ENCODE assay signal across 8 cellular contexts in the genomic region with DNA sequence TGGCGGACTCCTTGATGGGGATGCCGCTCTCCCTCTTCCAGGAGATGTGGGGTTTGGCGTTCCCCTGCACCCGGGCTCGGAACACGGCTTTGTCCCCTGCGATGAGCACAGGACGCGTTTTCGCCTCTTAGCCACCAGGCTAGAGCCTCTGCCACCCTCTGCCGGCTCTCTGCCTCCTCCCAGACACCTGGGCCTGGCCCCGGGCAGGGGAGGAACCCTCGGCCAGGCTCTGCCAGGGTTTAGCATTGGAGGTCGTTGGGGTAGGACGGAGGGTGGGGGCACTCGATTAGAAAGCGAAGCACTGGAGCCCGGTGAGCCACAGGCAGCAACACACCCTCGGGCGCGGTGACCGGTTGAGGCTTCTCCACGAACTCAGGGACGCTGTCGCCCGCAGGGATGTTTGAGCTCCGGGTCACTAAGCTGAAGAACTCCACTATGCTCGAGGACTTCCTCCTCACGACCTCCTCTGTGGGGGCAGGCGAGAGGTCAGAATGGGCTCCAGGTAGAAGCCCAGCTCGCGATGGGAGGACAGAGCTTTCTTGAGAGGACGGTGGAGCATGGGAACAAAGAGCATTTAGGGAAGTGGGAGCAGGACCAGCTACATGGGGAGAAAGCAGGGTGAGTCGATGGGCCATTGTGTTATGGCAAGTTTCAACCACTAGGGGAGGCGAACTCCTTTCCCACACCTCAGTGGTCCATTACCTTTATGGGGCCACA. TPM values are rescaled to one million over a fixed set of nuclear protein-coding genes. Genes with fewer than 3 reads are reported as not detected.
A peak's percentile ranks its signal among the peaks of the same experiment; 100 is the strongest.
DNase-seq lines count a peak whose midpoint lies in the region; ATAC-seq and TF ChIP-seq lines count a peak whose summit lies in the region.

No MANE protein-coding gene starts in this region.

- H3K9me2 ChIP-seq in GM23338 (ENCODE audit: insufficient read depth) (no peaks in the 10 kb centered on the region), Loucy (replicated peaks; ENCODE audit: low read depth, low read length) (no peaks in the 10 kb centered on the region)

- no peaks in the 10 kb centered on the region for H3K9me3 ChIP-seq in Loucy (ENCODE audit: insufficient read depth, low read depth, low read length)
- H3K9me3 ChIP-seq in WERI-Rb-1 (ENCODE audit: severe bottlenecking), result no peaks in the 10 kb centered on the region
- H3K9me3 ChIP-seq in right lobe of liver, result no peaks in the 10 kb centered on the region

- WGBS in right lobe of liver (ENCODE audit: insufficient coverage, low coverage, low lambda C conversion rate, missing lambda C conversion rate), result 4% methylated on average over 19 of the region's 35 CpGs

- H4K20me1 ChIP-seq in GM23338 (replicated peaks; ENCODE audit: insufficient read depth) (no peaks in the 10 kb centered on the region; the same call in 1 of the 2 replicates), Loucy (ENCODE audit: insufficient read depth, low read length, poor library complexity, severe bottlenecking) (no peaks in the 10 kb centered on the region)

- peak overlapping the region; percentile 90 for H3K4me3 Mint-ChIP-seq in GM23338
- H3K4me3 Mint-ChIP-seq in chondrocyte (ENCODE audit: unreplicated experiment), result peak overlapping the region; percentile 89
- peak overlapping the region; percentile 93 for H3K4me3 Mint-ChIP-seq in stimulated activated memory B cell treated with anti-CD40 and anti-IgM and Interleukin-4, amounts not matched to agents 10 μg/mL and 1 μg/mL and 100 μg/mL, for 72 hours

- H3K79me2 ChIP-seq in GM23338 (replicated peaks; ENCODE audit: insufficient read depth), result no peaks in the 10 kb centered on the region
- no peaks in the 10 kb centered on the region for H3K79me2 ChIP-seq in Loucy (ENCODE audit: insufficient read depth, low read length)

- no peaks in the 10 kb centered on the region; the same call in 2 of the 3 replicates for H3K9me3 Mint-ChIP-seq in GM23338
- no peaks in the 10 kb centered on the region for H3K9me3 Mint-ChIP-seq in chondrocyte (ENCODE audit: low read depth)
- no peaks in the 10 kb centered on the region for H3K9me3 Mint-ChIP-seq in stimulated activated memory B cell treated with anti-CD40 and anti-IgM and Interleukin-4, amounts not matched to agents 10 μg/mL and 1 μg/mL and 100 μg/mL, for 72 hours

- H3K27ac ChIP-seq in GM23338 (ENCODE audit: low read depth), result no peak overlapping the region
- H3K27ac ChIP-seq in WERI-Rb-1, result peak overlapping the region; percentile 64
- H3K27ac ChIP-seq in right lobe of liver, result peak overlapping the region in 1 of 3 donors; percentile 4

- DNase-seq in NCI-H146 (lab: John Stamatoyannopoulos, UW), result peak; percentile 54
- DNase-seq in NCI-H146 treated with DMSO at 0.1 percent for 48 hours (lab: John Stamatoyannopoulos, UW; ENCODE audit: unreplicated experiment), result no peak
- DNase-seq in GM23338 (ENCODE audit: low spot score), result peak; percentile 86
- DNase-seq in WERI-Rb-1, result peak; percentile 51
- peak; percentile 87 for DNase-seq in chondrocyte (ENCODE audit: low spot score)
- peak in 1 of 3 donors; percentile 63 for DNase-seq in right lobe of liver

- H3K4me1 ChIP-seq in GM23338 (ENCODE audit: insufficient read depth) (peaks cover 11% of the 10 kb centered on the region), Loucy (ENCODE audit: insufficient read depth, low read length, poor library complexity, severe bottlenecking) (peaks cover 8% of the 10 kb centered on the region), right lobe of liver (peaks cover 0 to 8% (median 0%) of the 10 kb centered on the region in 4 donors)

- H3K36me3 ChIP-seq in GM23338 (ENCODE audit: insufficient read depth), result no peaks in the 10 kb centered on the region
- no peaks in the 10 kb centered on the region for H3K36me3 ChIP-seq in Loucy (ENCODE audit: insufficient read depth, low read length)
- H3K36me3 ChIP-seq in WERI-Rb-1, result no peaks in the 10 kb centered on the region
- no peaks in the 10 kb centered on the region for H3K36me3 ChIP-seq in right lobe of liver

- TF ChIP-seq CTCF in GM23338 (conservative IDR thresholded peaks at IDR 0.05; ENCODE audit: low read depth in 2 of 2) (peak; percentile 71 to 80), Loucy (conservative IDR thresholded peaks at IDR 0.05; ENCODE audit: low read length) (peak; percentile 79), WERI-Rb-1 (IDR thresholded peaks at IDR 0.05; ENCODE audit: low read depth, low read length) (peak; percentile 87), chondrocyte (IDR thresholded peaks at IDR 0.05) (peak; percentile 81), right lobe of liver (IDR thresholded peaks at IDR 0.05) (peak; percentile 55 to 68 (median 62))

- H3F3A ChIP-seq in GM23338 (replicated peaks; ENCODE audit: low read depth) (no peaks in the 10 kb centered on the region), Loucy (ENCODE audit: low read depth) (no peaks in the 10 kb centered on the region)

- H3K4me3 ChIP-seq in GM23338 (peak overlapping the region; percentile 94), Loucy (ENCODE audit: low read length, poor library complexity, severe bottlenecking) (peak overlapping the region; percentile 74), WERI-Rb-1 (ENCODE audit: low read depth, low read length) (peak overlapping the region; percentile 57), right lobe of liver (peak overlapping the region; percentile 19 to 54 (median 41))

- ATAC-seq in GM23338, result peak; percentile 74
- ATAC-seq in right lobe of liver, result peak; percentile 70 to 81 (median 80)
- ATAC-seq in stimulated activated memory B cell treated with anti-CD40 and anti-IgM and Interleukin-4, amounts not matched to agents 10 μg/mL and 1 μg/mL and 100 μg/mL, for 72 hours, result peak; percentile 78

- intact Hi-C loops in right lobe of liver (cut with DNase I), result no loop called here

- H3K27ac Mint-ChIP-seq in GM23338 (0 out of 2 replicates have a peak overlapping the region, but pooled peaks have one; percentile 48), chondrocyte (ENCODE audit: unreplicated experiment) (peak overlapping the region; percentile 92)
- no peak overlapping the region for H3K27ac Mint-ChIP-seq in stimulated activated memory B cell treated with anti-CD40 and anti-IgM and Interleukin-4, amounts not matched to agents 10 μg/mL and 1 μg/mL and 100 μg/mL, for 72 hours

- H2AFZ ChIP-seq in GM23338 (peak overlapping the region; percentile 97), Loucy (ENCODE audit: low read length) (peak overlapping the region; percentile 100)

- H3K27me3 Mint-ChIP-seq in GM23338 (ENCODE audit: insufficient read depth, low read depth, poor library complexity) (peaks cover 22% of the 10 kb centered on the region), chondrocyte (ENCODE audit: low read depth) (peaks cover 7% of the 10 kb centered on the region)
- no peaks in the 10 kb centered on the region for H3K27me3 Mint-ChIP-seq in stimulated activated memory B cell treated with anti-CD40 and anti-IgM and Interleukin-4, amounts not matched to agents 10 μg/mL and 1 μg/mL and 100 μg/mL, for 72 hours

- H3K36me3 Mint-ChIP-seq in GM23338 (ENCODE audit: low read depth), result no peaks in the 10 kb centered on the region
- H3K36me3 Mint-ChIP-seq in chondrocyte (ENCODE audit: low read depth), result no peaks in the 10 kb centered on the region
- H3K36me3 Mint-ChIP-seq in stimulated activated memory B cell treated with anti-CD40 and anti-IgM and Interleukin-4, amounts not matched to agents 10 μg/mL and 1 μg/mL and 100 μg/mL, for 72 hours, result no peaks in the 10 kb centered on the region

- TF ChIP-seq POLR2A in right lobe of liver (IDR thresholded peaks at IDR 0.05), result no peak

- H3K4me1 Mint-ChIP-seq in GM23338 (peaks cover 18% of the 10 kb centered on the region; the same call in 2 of the 3 replicates), chondrocyte (ENCODE audit: low read depth) (peaks cover 11% of the 10 kb centered on the region)
- peaks cover 13% of the 10 kb centered on the region for H3K4me1 Mint-ChIP-seq in stimulated activated memory B cell treated with anti-CD40 and anti-IgM and Interleukin-4, amounts not matched to agents 10 μg/mL and 1 μg/mL and 100 μg/mL, for 72 hours

- peak overlapping the region; percentile 42 for H3K9ac ChIP-seq in Loucy (ENCODE audit: low read depth, low read length, poor library complexity, severe bottlenecking)

- H3K27me3 ChIP-seq in GM23338 (ENCODE audit: insufficient read depth) (no peaks in the 10 kb centered on the region), Loucy (ENCODE audit: insufficient read depth, low read length, poor library complexity, severe bottlenecking) (peaks cover 28% of the 10 kb centered on the region), WERI-Rb-1 (ENCODE audit: insufficient read depth, low read depth, severe bottlenecking) (no peaks in the 10 kb centered on the region), right lobe of liver (no peaks in the 10 kb centered on the region)

- H3K4me2 ChIP-seq in GM23338, result peak overlapping the region; percentile 99
- peak overlapping the region; percentile 96 for H3K4me2 ChIP-seq in Loucy (ENCODE audit: low read depth, low read length, poor library complexity, severe bottlenecking)

TF ChIP-seq in GM23338, 12 proteins besides CTCF, POLR2A, EP300 and RAD21:
- TF ChIP-seq POLR2AphosphoS5 (IDR thresholded peaks at IDR 0.05; ENCODE audit: low read depth) (0 out of 2 replicates have a peak, but pooled peaks have one; percentile 22), EZH2 (IDR thresholded peaks at IDR 0.05; ENCODE audit: low read depth, unreplicated experiment) (no peak)

RNA-seq across cellular contexts. Expression of a gene that starts 4.3 kb away (rescaled TPM):
- not detected in 2 replicates for total RNA-seq in GM23338 (2014; rRNA removed; shearing (Covaris generic))
- 0.37 and 0.85 TPM in 2 replicates for polyA plus RNA-seq in GM23338 (2016; fragmentation: Nextera tagmentation; extraction: Ambion mirVana)
- not detected in 3 replicates for total RNA-seq in chondrocyte
- under 1 TPM in 3 of 6 experiments, not detected in 3; 0.04 to 0.32 (median 0.12) TPM for total RNA-seq in right lobe of liver

RNA-seq across cellular contexts. Expression of a gene that starts 23.2 kb away (rescaled TPM):
- 0.45 and 0.70 TPM in 2 replicates for total RNA-seq in GM23338 (2014; rRNA removed; shearing (Covaris generic))
- polyA plus RNA-seq in GM23338 (2016; fragmentation: Nextera tagmentation; extraction: Ambion mirVana), result 0.91 and 0.99 TPM in 2 replicates
- total RNA-seq in chondrocyte (3.1 to 3.6 TPM (median 3.5 TPM) in 3 replicates), right lobe of liver (1 to 10 TPM; 2.0 to 4.9 (median 3.8) TPM)

Comparison
In these comparisons a context has a peak if more than half of its experiments do, and no peak if none do; other contexts are left out.
1. H3K4me3 ChIP-seq: peak in every context shown above with its lines; median percentile 94 in GM23338; 74 in Loucy; 57 in WERI-Rb-1; 41 in right lobe of liver.